In the genomic region with DNA sequence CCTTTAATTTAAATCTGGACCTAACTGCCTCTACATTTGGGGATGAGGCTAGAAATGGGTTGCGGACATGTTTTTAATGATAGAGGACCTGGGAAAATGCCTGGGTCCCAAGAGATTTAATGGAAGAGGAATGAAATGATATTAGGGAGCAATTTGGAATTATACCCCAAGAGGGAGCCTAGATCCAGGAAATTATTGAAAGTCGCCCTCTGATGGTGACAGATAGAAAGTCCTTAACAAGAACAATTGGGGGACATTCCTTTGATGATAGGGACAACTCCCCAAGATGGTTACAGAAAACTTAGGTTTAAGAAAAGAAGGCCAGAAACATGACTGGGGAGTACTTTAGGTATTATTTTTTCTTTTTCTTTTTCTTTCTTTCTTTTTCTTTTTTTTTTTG, we compare ENCODE assay signal across 8 cellular contexts. TPM values are rescaled to one million over a fixed set of nuclear protein-coding genes. Genes with fewer than 3 reads are reported as not detected.
DNase-seq lines count a peak whose midpoint lies in the region; ATAC-seq and TF ChIP-seq lines count a peak whose summit lies in the region.

No MANE protein-coding gene starts in this region.

- H3K36me3 ChIP-seq in left ventricle myocardium inferior, result no peaks in the 10 kb centered on the region
- no peaks in the 10 kb centered on the region for H3K36me3 ChIP-seq in OCI-LY3 (replicated peaks; ENCODE audit: low read depth, low read length)
- H3K36me3 ChIP-seq in upper lobe of left lung, result no peaks in the 10 kb centered on the region

- no peak overlapping the region for H3K9ac ChIP-seq in OCI-LY3 (ENCODE audit: low read length)

- H4K20me1 ChIP-seq in OCI-LY3 (ENCODE audit: insufficient read depth, low read length), result no peaks in the 10 kb centered on the region

- H3K4me1 ChIP-seq in left ventricle myocardium inferior (no peaks in the 10 kb centered on the region), OCI-LY3 (ENCODE audit: low read length) (no peaks in the 10 kb centered on the region), upper lobe of left lung (no peaks in the 10 kb centered on the region)

- no peak overlapping the region for H2AFZ ChIP-seq in OCI-LY3 (ENCODE audit: low read depth, low read length)

- H3K9me3 ChIP-seq in left ventricle myocardium inferior (replicated peaks), result no peaks in the 10 kb centered on the region
- no peaks in the 10 kb centered on the region for H3K9me3 ChIP-seq in OCI-LY3 (ENCODE audit: insufficient read depth, low read length)
- no peaks in the 10 kb centered on the region for H3K9me3 ChIP-seq in upper lobe of left lung

- no peak for TF ChIP-seq POLR2A in upper lobe of left lung (IDR thresholded peaks at IDR 0.05)

- H3K27me3 ChIP-seq in left ventricle myocardium inferior (ENCODE audit: low read depth) (no peaks in the 10 kb centered on the region), OCI-LY3 (ENCODE audit: low read depth, low read length) (no peaks in the 10 kb centered on the region), upper lobe of left lung (no peaks in the 10 kb centered on the region)

- TF ChIP-seq EP300 in upper lobe of left lung (IDR thresholded peaks at IDR 0.05), result no peak

- H3K27ac ChIP-seq in left ventricle myocardium inferior (replicated peaks) (no peak overlapping the region), OCI-LY3 (ENCODE audit: low read length) (no peak overlapping the region), upper lobe of left lung (no peak overlapping the region)

- DNase-seq in left ventricle myocardium inferior (no peak), left cardiac atrium (no peak), fibroblast of pulmonary artery (ENCODE audit: low read depth) (peak; percentile 61), upper lobe of left lung (no peak)
- DNase-seq in stimulated activated CD4-positive, alpha-beta T cell treated with anti-CD3 and anti-CD28 coated beads, Interleukin-4, amount 100 ng/mL, for 1 hour, result no peak

- H3K4me2 ChIP-seq in OCI-LY3 (ENCODE audit: low read length), result no peak overlapping the region

- intact Hi-C loops in left ventricle myocardium inferior (cut with micrococcal nuclease) (no loop called here), left cardiac atrium (cut with DNase I) (no loop called here)

- WGBS in upper lobe of left lung, 2 donors, result 53 to 58% methylated on average over 2 of the region's 2 CpGs

- H3K4me3 ChIP-seq in left ventricle myocardium inferior, result no peak overlapping the region
- H3K4me3 ChIP-seq in OCI-LY3 (ENCODE audit: low read length), result no peak overlapping the region
- no peak overlapping the region for H3K4me3 ChIP-seq in fibroblast of pulmonary artery (replicated peaks; ENCODE audit: low read depth, low read length)
- H3K4me3 ChIP-seq in upper lobe of left lung, result no peak overlapping the region

- H3K79me2 ChIP-seq in OCI-LY3 (ENCODE audit: low read length), result no peaks in the 10 kb centered on the region

- peak; percentile 62 for TF ChIP-seq CTCF in left ventricle myocardium inferior (IDR thresholded peaks at IDR 0.05; ENCODE audit: borderline replicate concordance)
- TF ChIP-seq CTCF in OCI-LY3 (IDR thresholded peaks at IDR 0.05; ENCODE audit: low read depth, low read length), result peak; percentile 80
- TF ChIP-seq CTCF in fibroblast of pulmonary artery (IDR thresholded peaks at IDR 0.05; ENCODE audit: low read length, missing control alignments), result peak; percentile 66
- peak; percentile 11 to 45 (median 34) for TF ChIP-seq CTCF in upper lobe of left lung (IDR thresholded peaks at IDR 0.05)

- ATAC-seq in left cardiac atrium (no peak), upper lobe of left lung (ENCODE audit: low FRiP score in 2 of 2) (no peak), HG02973 (IDR thresholded peaks at IDR 0.05; ENCODE audit: unreplicated experiment) (no peak), HG03159 (IDR thresholded peaks at IDR 0.05; ENCODE audit: unreplicated experiment) (no peak)

RNA-seq across cellular contexts. Expression of gene TSGA13, which starts 9.5 kb away (rescaled TPM):
- total RNA-seq in left ventricle myocardium inferior, result not detected
- total RNA-seq in left cardiac atrium, result not detected
- not detected for total RNA-seq in upper lobe of left lung

RNA-seq across cellular contexts. Expression of gene COPG2, which starts 27.3 kb away (rescaled TPM):
- total RNA-seq in left ventricle myocardium inferior, result 16.9 TPM
- 10 to 100 TPM; 17.9 to 18.4 TPM for total RNA-seq in left cardiac atrium
- 10 to 100 TPM in 4 of 6 donors, 1 to 10 TPM in 2; 8.4 to 18.7 (median 13.9) TPM for total RNA-seq in upper lobe of left lung

RNA-seq across cellular contexts. Expression of gene KLF14, which starts 38.2 kb away (rescaled TPM):
- total RNA-seq in left ventricle myocardium inferior (0.11 TPM), left cardiac atrium (not detected), upper lobe of left lung (under 1 TPM in 3 of 6 donors, not detected in 3; 0.15 to 0.20 (median 0.17) TPM)
